ENCODE assay signal across 21 cellular contexts in genomic region chr2:117127680-117128079, GRCh38.
"Had no signal": no experiment of that assay in that cellular context is flagged by ENCODE, and none has a peak within 500 bp of the region (broad histone marks: within the 10 kb centered on the region; RNA-seq: fewer than 3 reads in every experiment).

No MANE protein-coding gene starts in this region.

- H3K27me3 Mint-ChIP-seq: activated CD4-positive, alpha-beta memory T cell treated with anti-CD3 and anti-CD28 coated beads for 36 hours; activated CD4-positive, alpha-beta T cell treated with anti-CD3 and anti-CD28 coated beads for 36 hours; activated naive CD4-positive, alpha-beta T cell treated with anti-CD3 and anti-CD28 coated beads, Interleukin-2, amount 10 ng/mL, durations not matched to agents 7 days and 5 days; activated T-cell treated with anti-CD3 and anti-CD28 coated beads, Interleukin-2, amount 50 U/mL, for 24 hours; brain; central memory CD8-positive, alpha-beta T cell; naive B cell; T-helper 17 cell had no signal

- H3K36me3 ChIP-seq: gastroesophageal sphincter, lower lobe of right lung, right atrium auricular region, transverse colon had no signal

- ATAC-seq: activated CD4-positive, alpha-beta T cell treated with anti-CD3 and anti-CD28 coated beads for 36 hours; gastroesophageal sphincter; lower lobe of right lung; T-helper 17 cell had no signal

- H2AFZ ChIP-seq: parathyroid adenoma had no signal

- H3K9me3 ChIP-seq: gastroesophageal sphincter, lower lobe of right lung, right atrium auricular region, transverse colon had no signal

- H3K4me3 Mint-ChIP-seq: activated CD4-positive, alpha-beta memory T cell treated with anti-CD3 and anti-CD28 coated beads for 36 hours; activated CD4-positive, alpha-beta T cell treated with anti-CD3 and anti-CD28 coated beads for 36 hours; activated naive CD4-positive, alpha-beta T cell treated with anti-CD3 and anti-CD28 coated beads, Interleukin-2, amount 10 ng/mL, durations not matched to agents 7 days and 5 days; activated T-cell treated with anti-CD3 and anti-CD28 coated beads, Interleukin-2, amount 50 U/mL, for 24 hours; brain; central memory CD8-positive, alpha-beta T cell; naive B cell; T-helper 17 cell had no signal

- H3K27ac Mint-ChIP-seq: activated CD4-positive, alpha-beta memory T cell treated with anti-CD3 and anti-CD28 coated beads for 36 hours; activated CD4-positive, alpha-beta T cell treated with anti-CD3 and anti-CD28 coated beads for 36 hours; activated naive CD4-positive, alpha-beta T cell treated with anti-CD3 and anti-CD28 coated beads, Interleukin-2, amount 10 ng/mL, durations not matched to agents 7 days and 5 days; activated T-cell treated with anti-CD3 and anti-CD28 coated beads, Interleukin-2, amount 50 U/mL, for 24 hours; T-helper 17 cell had no signal

- H3K36me3 Mint-ChIP-seq: activated CD4-positive, alpha-beta memory T cell treated with anti-CD3 and anti-CD28 coated beads for 36 hours; activated naive CD4-positive, alpha-beta T cell treated with anti-CD3 and anti-CD28 coated beads, Interleukin-2, amount 10 ng/mL, durations not matched to agents 7 days and 5 days; brain; naive B cell had no signal

- H3K4me1 Mint-ChIP-seq: activated CD4-positive, alpha-beta T cell treated with anti-CD3 and anti-CD28 coated beads for 36 hours; activated naive CD4-positive, alpha-beta T cell treated with anti-CD3 and anti-CD28 coated beads, Interleukin-2, amount 10 ng/mL, durations not matched to agents 7 days and 5 days; brain; central memory CD8-positive, alpha-beta T cell; naive B cell; T-helper 17 cell had no signal

- H3K27ac ChIP-seq: epithelial cell of prostate, gastroesophageal sphincter, lower lobe of right lung, parathyroid adenoma, right atrium auricular region, skin epidermis had no signal

- H3K4me3 ChIP-seq: gastroesophageal sphincter, lower lobe of right lung, right atrium auricular region, skin epidermis, transverse colon had no signal

- H3K4me1 ChIP-seq: gastroesophageal sphincter, lower lobe of right lung, parathyroid adenoma, right atrium auricular region had no signal

- H3K27me3 ChIP-seq: gastroesophageal sphincter, right atrium auricular region, transverse colon had no signal

- DNase-seq: activated CD4-positive, alpha-beta memory T cell treated with anti-CD3 and anti-CD28 coated beads for 36 hours; activated CD4-positive, alpha-beta T cell treated with anti-CD3 and anti-CD28 coated beads for 36 hours; activated naive CD4-positive, alpha-beta T cell treated with anti-CD3 and anti-CD28 coated beads, Interleukin-2, amount 10 ng/mL, durations not matched to agents 7 days and 5 days; activated T-cell treated with anti-CD3 and anti-CD28 coated beads, Interleukin-2, amount 50 U/mL, for 24 hours; kidney glomerular epithelial cell; lower lobe of right lung; naive B cell; SHP77 treated with DMSO at 0.1 percent for 48 hours; stimulated activated CD4-positive, alpha-beta T cell treated with anti-CD3 and anti-CD28 coated beads, Interleukin-4, amount 100 ng/mL, for 4 hours; stimulated activated CD8-positive, alpha-beta memory T cell treated with anti-CD3 and anti-CD28 coated beads, Interleukin-4, amount 100 ng/mL, for 48 hours; stimulated activated naive CD4-positive, alpha-beta T cell treated with Interleukin-2 at 50 U/mL for 16 hours; substantia nigra; T-helper 17 cell; transverse colon had no signal

- H3K9ac ChIP-seq: parathyroid adenoma had no signal

- H3K79me2 ChIP-seq: parathyroid adenoma had no signal

- H3K9me3 Mint-ChIP-seq: brain had no signal
